Comparison of ENCODE assay signal across 8 cellular contexts in the genomic region with DNA sequence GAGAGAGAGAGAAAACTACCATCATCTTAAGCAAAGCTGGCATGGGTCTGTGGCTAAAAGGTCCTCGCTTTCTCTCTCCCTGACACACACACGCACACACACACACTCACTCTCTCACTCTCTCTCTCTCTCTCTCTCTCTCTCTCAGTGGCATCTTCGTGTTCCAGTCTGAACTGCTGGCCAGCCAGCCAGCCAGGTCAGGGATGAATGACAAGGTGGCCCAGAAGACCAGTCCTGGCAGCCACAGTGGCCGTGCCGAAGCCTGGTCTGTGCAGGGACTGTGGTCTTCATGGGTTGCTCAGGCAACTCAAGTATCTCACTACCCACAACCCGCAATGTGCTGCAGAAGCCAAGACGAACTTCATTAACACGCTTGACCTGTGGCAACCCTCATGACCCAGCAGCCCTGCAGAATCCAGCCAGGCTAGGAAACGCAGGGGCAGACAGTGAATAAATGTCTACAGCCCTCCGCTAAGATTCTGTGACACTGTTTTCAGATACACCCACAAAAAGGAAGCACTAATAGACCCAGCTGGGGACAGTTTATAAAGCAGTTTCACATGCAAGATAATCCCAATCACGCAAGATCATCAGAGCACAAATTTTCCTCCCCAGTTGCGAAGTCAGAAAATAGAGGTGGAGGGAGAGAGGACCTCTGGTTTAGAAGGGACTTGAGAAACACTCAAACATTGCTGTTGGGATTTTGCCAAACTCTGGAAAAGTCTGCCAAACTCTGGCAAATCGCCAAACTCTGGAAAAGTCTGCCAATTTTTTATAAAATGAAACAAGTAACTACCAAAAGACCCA.
DNase-seq lines count a peak whose midpoint lies in the region; ATAC-seq and TF ChIP-seq lines count a peak whose summit lies in the region.

No MANE protein-coding gene starts in this region.

- H3K4me1 ChIP-seq in ectodermal cell (ENCODE audit: control insufficient read depth, insufficient read depth, low read length): peaks cover 21% of the 10 kb centered on the region

- H3K36me3 Mint-ChIP-seq in osteocyte (ENCODE audit: unreplicated experiment): no peaks in the 10 kb centered on the region

- no peaks in the 10 kb centered on the region for H3K27me3 Mint-ChIP-seq in osteocyte (ENCODE audit: unreplicated experiment)

- H3K9me3 ChIP-seq in ectodermal cell (ENCODE audit: control insufficient read depth, low read length): no peaks in the 10 kb centered on the region

- H3K4me3 ChIP-seq in ectodermal cell (ENCODE audit: insufficient read depth, low read depth, low read length): no peak overlapping the region

- peak overlapping the region; percentile 36 for H3K27ac ChIP-seq in ectodermal cell (ENCODE audit: insufficient read depth, low read depth, low read length, poor library complexity, severe bottlenecking)

- H3K27me3 ChIP-seq in ectodermal cell (ENCODE audit: control insufficient read depth, insufficient read depth, low read length, poor library complexity, severe bottlenecking): no peaks in the 10 kb centered on the region

- peak overlapping the region; percentile 99 for H3K27ac Mint-ChIP-seq in osteocyte (ENCODE audit: unreplicated experiment)

- peaks cover 78% of the 10 kb centered on the region for H3K4me1 Mint-ChIP-seq in osteocyte (ENCODE audit: unreplicated experiment)

- 87 to 89% methylated on average over 12 to 13 of the region's 13 CpGs for WGBS in ectodermal cell, 2 experiments

- peak; percentile 35 for DNase-seq in Daoy (ENCODE audit: low read depth)
- peak; percentile 43 for DNase-seq in NCI-H1694 (lab: John Stamatoyannopoulos, UW)
- DNase-seq in osteocyte (ENCODE audit: extremely low spot score, unreplicated experiment): peak; percentile 75
- DNase-seq in 8988T: no peak
- DNase-seq in NCI-H1436 treated with DMSO at 0.1 percent for 48 hours (lab: John Stamatoyannopoulos, UW): no peak
- DNase-seq in SKM-1 (lab: John Stamatoyannopoulos, UW; ENCODE audit: unreplicated experiment): no peak

- peak overlapping the region; percentile 40 for H3K4me3 Mint-ChIP-seq in osteocyte (ENCODE audit: unreplicated experiment)

- no peak for TF ChIP-seq CTCF in osteocyte (IDR thresholded peaks at IDR 0.05)

- ATAC-seq in HG03565 (IDR thresholded peaks at IDR 0.05; ENCODE audit: unreplicated experiment): no peak

- no peaks in the 10 kb centered on the region for H3K9me3 Mint-ChIP-seq in osteocyte (ENCODE audit: unreplicated experiment)

- H3K36me3 ChIP-seq in ectodermal cell (ENCODE audit: control insufficient read depth, insufficient read depth, low read length): no peaks in the 10 kb centered on the region

Comparison
In these comparisons a context has a peak if more than half of its experiments do, and no peak if none do; other contexts are left out.
1. DNase-seq: peak in Daoy (single experiment), NCI-H1694 (single experiment) and osteocyte (single experiment); none in 8988T (single experiment), NCI-H1436 treated with DMSO at 0.1 percent for 48 hours (single experiment) and SKM-1 (single experiment).